In genomic region chr1:93708734-93709481, GRCh38 we compare ENCODE assay signal across 9 cellular contexts. TPM values are rescaled to one million over a fixed set of nuclear protein-coding genes. Genes with fewer than 3 reads are reported as not detected.
A peak's percentile ranks its signal among the peaks of the same experiment; 100 is the strongest.
DNase-seq lines count a peak whose midpoint lies in the region; ATAC-seq and TF ChIP-seq lines count a peak whose summit lies in the region.
"Had no signal": no experiment of that assay in that cellular context is flagged by ENCODE, and none has a peak within 500 bp of the region (broad histone marks: within the 10 kb centered on the region; RNA-seq: fewer than 3 reads in every experiment).

No MANE protein-coding gene starts in this region.

- H3K9me3 ChIP-seq in T-helper 17 cell (ENCODE audit: control insufficient read depth, low read length, poor library complexity, severe bottlenecking), result no peaks in the 10 kb centered on the region
- no peaks in the 10 kb centered on the region for H3K9me3 ChIP-seq in left lung

- H3K27ac Mint-ChIP-seq in CD14-positive monocyte, result peak overlapping the region in 5 of 7 donors; percentile 8 to 74 (median 37)
- H3K27ac Mint-ChIP-seq in T-helper 17 cell, result no peak overlapping the region
- H3K27ac Mint-ChIP-seq in osteocyte (ENCODE audit: unreplicated experiment), result no peak overlapping the region

- H3K4me3 Mint-ChIP-seq in CD14-positive monocyte (peak overlapping the region in 1 of 2 donors; percentile 22), T-helper 17 cell (peak overlapping the region; percentile 28), osteocyte (ENCODE audit: unreplicated experiment) (no peak overlapping the region)

- TF ChIP-seq CTCF in CD14-positive monocyte (IDR thresholded peaks at IDR 0.05) (no peak), left lung (IDR thresholded peaks at IDR 0.05) (no peak), osteocyte (IDR thresholded peaks at IDR 0.05) (no peak)

- intact Hi-C loops in CD14-positive monocyte (cut with micrococcal nuclease) (no loop called here), left lung (cut with DNase I) (no loop called here)

- H3K27me3 Mint-ChIP-seq in CD14-positive monocyte (ENCODE audit: low read depth in 3 of 3), result peaks cover 3 to 11% (median 6%) of the 10 kb centered on the region in 3 donors
- H3K27me3 Mint-ChIP-seq in T-helper 17 cell, result no peaks in the 10 kb centered on the region
- no peaks in the 10 kb centered on the region for H3K27me3 Mint-ChIP-seq in osteocyte (ENCODE audit: unreplicated experiment)

- no peak overlapping the region for H3K27ac ChIP-seq in left lung
- H3K27ac ChIP-seq: VCaP had no signal

- peaks cover 0 to 3% (median 0%) of the 10 kb centered on the region in 7 donors for H3K9me3 Mint-ChIP-seq in CD14-positive monocyte
- H3K9me3 Mint-ChIP-seq in osteocyte (ENCODE audit: unreplicated experiment), result no peaks in the 10 kb centered on the region

- no peak overlapping the region for H3K4me3 ChIP-seq in left lung

- no peaks in the 10 kb centered on the region for H3K27me3 ChIP-seq in left lung

- H3K36me3 Mint-ChIP-seq in CD14-positive monocyte (no peaks in the 10 kb centered on the region), T-helper 17 cell (ENCODE audit: low read depth) (no peaks in the 10 kb centered on the region), osteocyte (ENCODE audit: unreplicated experiment) (no peaks in the 10 kb centered on the region)

- H3K4me1 Mint-ChIP-seq in CD14-positive monocyte (peaks cover 47% of the 10 kb centered on the region), T-helper 17 cell (peaks cover 33% of the 10 kb centered on the region), osteocyte (ENCODE audit: unreplicated experiment) (no peaks in the 10 kb centered on the region)

- peak; percentile 33 for ATAC-seq in HG02759 (IDR thresholded peaks at IDR 0.05; ENCODE audit: unreplicated experiment)
- ATAC-seq in T-helper 17 cell, result peak; percentile 35
- ATAC-seq in left lung, result peak; percentile 92
- no peak for ATAC-seq in GM19463 (IDR thresholded peaks at IDR 0.05; ENCODE audit: unreplicated experiment)

- H3K4me1 ChIP-seq in left lung, result peaks cover 19% of the 10 kb centered on the region in 2 donors

- DNase-seq in CD14-positive monocyte (ENCODE audit: low spot score) (no peak), T-helper 17 cell (no peak), left lung (no peak), NCI-H748 treated with DMSO at 0.1 percent for 48 hours (lab: John Stamatoyannopoulos, UW) (no peak), AG08396 (ENCODE audit: low spot score) (no peak), osteocyte (ENCODE audit: extremely low spot score, unreplicated experiment) (no peak)

- H3K36me3 ChIP-seq in left lung, result no peaks in the 10 kb centered on the region

RNA-seq across cellular contexts. Expression of gene BCAR3, which starts 27.3 kb away (rescaled TPM):
- polyA plus RNA-seq in CD14-positive monocyte, result under 1 TPM in 1 of 2 donors, not detected in 1; 0.05 TPM
- total RNA-seq in T-helper 17 cell (1 to 10 TPM in 1 of 2 donors, under 1 TPM in 1; 0.87 to 1.0 TPM), left lung (10 to 100 TPM; 18.7 to 26.0 TPM), osteocyte (7.9 and 8.8 TPM in 2 replicates)

Comparison
In these comparisons a context has a peak if more than half of its experiments do, and no peak if none do; other contexts are left out.
1. H3K27ac Mint-ChIP-seq: peak in CD14-positive monocyte (5 of 7); none in T-helper 17 cell (single experiment) and osteocyte (single experiment).